In the genomic region with DNA sequence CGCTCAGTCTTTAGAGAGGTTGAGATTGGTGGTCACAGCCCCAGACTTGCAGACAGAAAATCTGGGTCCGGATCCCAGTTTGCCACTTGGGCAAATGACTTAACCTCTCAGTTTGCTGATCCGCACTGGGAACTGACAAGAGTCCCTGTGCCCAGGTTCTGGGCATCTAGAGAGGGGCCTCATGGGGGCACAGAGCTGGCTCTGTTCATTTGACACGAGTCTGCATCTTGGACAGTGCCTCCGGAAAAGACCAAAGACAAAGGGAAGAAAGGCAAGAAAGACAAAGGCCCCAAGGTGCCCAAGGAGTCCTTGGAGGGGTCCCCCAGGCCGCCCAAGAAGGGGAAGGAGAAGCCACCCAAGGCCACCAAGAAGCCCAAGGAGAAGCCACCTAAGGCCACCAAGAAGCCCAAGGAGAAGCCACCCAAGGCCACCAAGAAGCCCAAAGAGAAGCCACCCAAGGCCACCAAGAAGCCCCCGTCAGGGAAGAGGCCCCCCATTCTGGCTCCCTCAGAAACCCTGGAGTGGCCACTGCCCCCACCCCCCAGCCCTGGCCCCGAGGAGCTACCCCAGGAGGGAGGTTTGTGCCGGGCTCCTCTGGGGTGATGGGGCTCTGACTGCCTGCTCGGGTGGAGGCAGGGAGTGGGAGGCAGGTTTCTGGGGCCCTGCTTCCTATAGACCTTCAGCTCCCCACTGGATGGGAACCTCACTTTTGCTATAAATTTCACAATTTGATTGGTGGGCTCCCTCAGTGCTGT, we compare ENCODE assay signal across 1 cellular context.
TF ChIP-seq lines count a peak whose summit lies in the region.

No MANE protein-coding gene starts in this region.

TF ChIP-seq in IMR-90, 13 proteins besides CTCF, POLR2A, EP300 and RAD21:
- TF ChIP-seq RFX5 (IDR thresholded peaks at IDR 0.05; ENCODE audit: low read depth, low read length) (no peak), BHLHE40 (IDR thresholded peaks at IDR 0.05; ENCODE audit: low read depth, low read length) (no peak), MAFK (IDR thresholded peaks at IDR 0.05; ENCODE audit: low read depth, low read length) (no peak), MAZ (IDR thresholded peaks at IDR 0.05; ENCODE audit: borderline replicate concordance, low read depth, low read length) (no peak), MXI1 (IDR thresholded peaks at IDR 0.05; ENCODE audit: borderline replicate concordance, low read depth, low read length) (no peak), RCOR1 (IDR thresholded peaks at IDR 0.05; ENCODE audit: insufficient replicate concordance, low read length) (no peak), USF2 (IDR thresholded peaks at IDR 0.05; ENCODE audit: low read depth, low read length) (no peak), SMC3 (IDR thresholded peaks at IDR 0.05; ENCODE audit: low read depth, low read length) (no peak), CHD1 (IDR thresholded peaks at IDR 0.05; ENCODE audit: low read depth, low read length) (no peak), CEBPB (IDR thresholded peaks at IDR 0.05; ENCODE audit: low read depth, low read length) (no peak), FOS (IDR thresholded peaks at IDR 0.05; ENCODE audit: low read depth, low read length) (no peak), NFE2L2 (IDR thresholded peaks at IDR 0.05; ENCODE audit: low read depth, low read length) (no peak)
- TF ChIP-seq, protein P1, sequence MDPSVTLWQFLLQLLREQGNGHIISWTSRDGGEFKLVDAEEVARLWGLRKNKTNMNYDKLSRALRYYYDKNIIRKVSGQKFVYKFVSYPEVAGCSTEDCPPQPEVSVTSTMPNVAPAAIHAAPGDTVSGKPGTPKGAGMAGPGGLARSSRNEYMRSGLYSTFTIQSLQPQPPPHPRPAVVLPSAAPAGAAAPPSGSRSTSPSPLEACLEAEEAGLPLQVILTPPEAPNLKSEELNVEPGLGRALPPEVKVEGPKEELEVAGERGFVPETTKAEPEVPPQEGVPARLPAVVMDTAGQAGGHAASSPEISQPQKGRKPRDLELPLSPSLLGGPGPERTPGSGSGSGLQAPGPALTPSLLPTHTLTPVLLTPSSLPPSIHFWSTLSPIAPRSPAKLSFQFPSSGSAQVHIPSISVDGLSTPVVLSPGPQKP (IDR thresholded peaks at IDR 0.05; ENCODE audit: borderline replicate concordance, low read depth, low read length), result no peak
